5 cellular contexts compared by ENCODE assay signal in the genomic region with DNA sequence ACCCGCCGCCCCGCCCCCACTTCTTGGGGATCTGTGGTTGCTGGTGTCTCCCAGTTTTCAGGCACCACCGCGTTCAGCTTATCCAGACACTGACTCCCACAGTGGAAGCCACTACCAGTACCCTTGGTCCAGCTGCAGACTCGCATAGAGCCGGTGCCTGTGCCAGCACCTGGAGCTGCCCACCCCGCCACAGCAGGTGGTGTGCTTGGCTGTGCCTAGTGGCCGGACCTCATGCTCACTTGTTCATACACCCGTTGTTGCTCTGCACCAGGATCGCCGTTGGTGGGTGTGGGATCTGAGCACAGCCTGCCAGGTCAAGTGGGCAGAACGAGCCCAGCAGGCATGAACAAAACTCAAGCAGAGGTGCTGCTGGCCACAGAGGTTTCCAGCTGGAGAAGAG.
"Had no signal": no experiment of that assay in that cellular context is flagged by ENCODE, and none has a peak within 500 bp of the region (broad histone marks: within the 10 kb centered on the region; RNA-seq: fewer than 3 reads in every experiment).

No MANE protein-coding gene starts in this region.

- H3K9ac ChIP-seq: GM23248 had no signal

- H3K27ac Mint-ChIP-seq: H9 had no signal

- H3K4me3 ChIP-seq: GM23248, K562 had no signal

- H2AFZ ChIP-seq: GM23248 had no signal

- ATAC-seq: K562 had no signal

- H3K4me3 Mint-ChIP-seq: H9 had no signal

- H3K27ac ChIP-seq: GM23248 had no signal

- DNase-seq: GM23248, H9, HCEC 1CT, IMR-90 had no signal
